Comparison of ENCODE assay signal across 1 cellular context in the genomic region with DNA sequence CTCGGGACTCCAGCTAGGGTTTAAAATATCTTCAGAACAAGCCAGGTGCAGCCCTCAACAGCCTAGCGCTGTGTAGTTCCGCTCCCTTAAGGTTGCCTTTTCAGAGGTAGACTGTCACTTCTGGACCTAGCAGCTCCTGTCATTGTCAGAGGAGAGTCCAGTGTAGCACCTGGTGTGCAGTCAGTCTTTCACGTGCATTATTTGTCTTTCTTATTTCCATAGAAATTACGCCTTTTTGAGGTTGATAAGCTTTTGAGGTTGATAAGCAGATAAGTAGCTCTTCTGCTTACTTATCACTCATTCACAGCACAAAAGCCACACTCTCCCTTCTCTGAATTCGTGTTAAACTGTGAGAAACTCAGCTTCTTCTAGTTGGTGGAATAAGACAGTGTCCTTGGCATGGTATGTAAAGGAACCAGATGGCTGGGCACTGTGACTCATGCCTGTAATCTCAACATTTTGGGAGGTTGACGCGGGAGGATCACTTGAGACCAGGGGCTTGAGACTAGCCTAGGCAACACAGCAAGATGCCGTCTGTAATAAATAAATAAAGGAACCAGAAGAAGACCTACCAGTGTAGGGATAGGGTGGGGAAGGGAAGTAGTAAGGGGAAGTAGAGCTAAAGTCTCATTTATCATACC.
TF ChIP-seq lines count a peak whose summit lies in the region.

No MANE protein-coding gene starts in this region.

TF ChIP-seq in K562, 482 proteins besides CTCF, POLR2A, EP300 and RAD21 (continued from another document and continues in another):
- TF ChIP-seq YY1 (IDR thresholded peaks at IDR 0.05; ENCODE audit: borderline replicate concordance in 1 of 3, control insufficient read depth in 1 of 3, extremely low read depth in 1 of 3, insufficient read depth in 3 of 3, insufficient read length in 1 of 3, insufficient replicate concordance in 2 of 3, low read depth in 1 of 3, low read length in 2 of 3) (no peak), PKNOX1 (IDR thresholded peaks at IDR 0.05) (peak; percentile 26; the same call in 1 of the 2 replicates), ZNF239 (CRISPR knock-in tag; IDR thresholded peaks at IDR 0.05) (no peak), RBFOX2 (IDR thresholded peaks at IDR 0.05; ENCODE audit: low read depth, low read length) (no peak), PTRF (tag; IDR thresholded peaks at IDR 0.05) (no peak), NR2C1 (IDR thresholded peaks at IDR 0.05) (no peak), NR2C1 (tag; IDR thresholded peaks at IDR 0.05) (no peak), MCM5 (IDR thresholded peaks at IDR 0.05; ENCODE audit: low read depth) (no peak), SIN3A (IDR thresholded peaks at IDR 0.05; ENCODE audit: borderline replicate concordance in 2 of 2, control insufficient read depth in 1 of 2, low read depth in 2 of 2, low read length in 2 of 2) (peak in 1 of 2 experiments; percentile 51; a peak in 1 of 4 replicates), ZBED1 (IDR thresholded peaks at IDR 0.05) (no peak), SMARCE1 (IDR thresholded peaks at IDR 0.05) (peak; percentile 89), GATAD2B (IDR thresholded peaks at IDR 0.05; ENCODE audit: borderline replicate concordance) (no peak), ZZZ3 (IDR thresholded peaks at IDR 0.05) (no peak), ATF7 (IDR thresholded peaks at IDR 0.05) (peak; percentile 44; the same call in 1 of the 2 replicates), ZNF589 (CRISPR knock-in tag; IDR thresholded peaks at IDR 0.05; ENCODE audit: low read depth) (0 out of 2 replicates have a peak, but pooled peaks have one; percentile 44), ZC3H8 (IDR thresholded peaks at IDR 0.05) (no peak), TAF7 (tag; IDR thresholded peaks at IDR 0.05) (no peak), TBL1XR1 (IDR thresholded peaks at IDR 0.05; ENCODE audit: low read length in 2 of 2) (peak in 1 of 2 experiments; percentile 51; a peak in 1 of 4 replicates), ZNF644 (tag; IDR thresholded peaks at IDR 0.05; ENCODE audit: low read depth) (no peak), CXXC5 (CRISPR knock-in tag; IDR thresholded peaks at IDR 0.05) (peak; percentile 77), TRIM24 (IDR thresholded peaks at IDR 0.05) (peak; percentile 73 to 83; a peak in 3 of 4 replicates), JUNB (CRISPR knock-in tag; conservative IDR thresholded peaks at IDR 0.05) (peak; percentile 55; the same call in 1 of the 2 replicates), TEAD1 (CRISPR knock-in tag; IDR thresholded peaks at IDR 0.05) (peak; percentile 19 to 57; a peak in 1 of 4 replicates), SIX5 (IDR thresholded peaks at IDR 0.05; ENCODE audit: borderline replicate concordance in 1 of 2, insufficient read depth in 1 of 2, low read depth in 1 of 2, low read length in 2 of 2) (no peak), U2AF2 (optimal IDR thresholded peaks at IDR 0.05; ENCODE audit: low read depth, low read length) (no peak), ADNP (tag; IDR thresholded peaks at IDR 0.05) (no peak), ILK (tag; IDR thresholded peaks at IDR 0.05; ENCODE audit: borderline replicate concordance, low read depth) (no peak), ESRRA (IDR thresholded peaks at IDR 0.05; ENCODE audit: borderline replicate concordance, low read depth) (peak; percentile 75; the same call in 1 of the 2 replicates), MLLT1 (IDR thresholded peaks at IDR 0.05) (peak in 1 of 2 experiments; percentile 68; a peak in 1 of 4 replicates), GTF2E2 (tag; IDR thresholded peaks at IDR 0.05) (no peak), MAZ (CRISPR knock-in tag; conservative IDR thresholded peaks at IDR 0.05 in 1 of 2, IDR thresholded peaks at IDR 0.05 in 1 of 2) (0 out of 4 replicates have a peak, but pooled peaks of 1 of the 2 experiments have one; percentile 33), ETV1 (tag; conservative IDR thresholded peaks at IDR 0.05; ENCODE audit: low read depth) (no peak), HNRNPK (IDR thresholded peaks at IDR 0.05; ENCODE audit: low read depth, low read length, poor library complexity, severe bottlenecking) (no peak), SPI1 (IDR thresholded peaks at IDR 0.05; ENCODE audit: borderline replicate concordance, low read depth, low read length) (peak; percentile 34; the same call in 1 of the 2 replicates), CBFA2T3 (IDR thresholded peaks at IDR 0.05) (peak; percentile 94)
- TF ChIP-seq, protein P1, sequence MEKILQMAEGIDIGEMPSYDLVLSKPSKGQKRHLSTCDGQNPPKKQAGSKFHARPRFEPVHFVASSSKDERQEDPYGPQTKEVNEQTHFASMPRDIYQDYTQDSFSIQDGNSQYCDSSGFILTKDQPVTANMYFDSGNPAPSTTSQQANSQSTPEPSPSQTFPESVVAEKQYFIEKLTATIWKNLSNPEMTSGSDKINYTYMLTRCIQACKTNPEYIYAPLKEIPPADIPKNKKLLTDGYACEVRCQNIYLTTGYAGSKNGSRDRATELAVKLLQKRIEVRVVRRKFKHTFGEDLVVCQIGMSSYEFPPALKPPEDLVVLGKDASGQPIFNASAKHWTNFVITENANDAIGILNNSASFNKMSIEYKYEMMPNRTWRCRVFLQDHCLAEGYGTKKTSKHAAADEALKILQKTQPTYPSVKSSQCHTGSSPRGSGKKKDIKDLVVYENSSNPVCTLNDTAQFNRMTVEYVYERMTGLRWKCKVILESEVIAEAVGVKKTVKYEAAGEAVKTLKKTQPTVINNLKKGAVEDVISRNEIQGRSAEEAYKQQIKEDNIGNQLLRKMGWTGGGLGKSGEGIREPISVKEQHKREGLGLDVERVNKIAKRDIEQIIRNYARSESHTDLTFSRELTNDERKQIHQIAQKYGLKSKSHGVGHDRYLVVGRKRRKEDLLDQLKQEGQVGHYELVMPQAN (IDR thresholded peaks at IDR 0.05; ENCODE audit: borderline replicate concordance), result 0 out of 2 replicates have a peak, but pooled peaks have one; percentile 19
- TF ChIP-seq, protein P2, sequence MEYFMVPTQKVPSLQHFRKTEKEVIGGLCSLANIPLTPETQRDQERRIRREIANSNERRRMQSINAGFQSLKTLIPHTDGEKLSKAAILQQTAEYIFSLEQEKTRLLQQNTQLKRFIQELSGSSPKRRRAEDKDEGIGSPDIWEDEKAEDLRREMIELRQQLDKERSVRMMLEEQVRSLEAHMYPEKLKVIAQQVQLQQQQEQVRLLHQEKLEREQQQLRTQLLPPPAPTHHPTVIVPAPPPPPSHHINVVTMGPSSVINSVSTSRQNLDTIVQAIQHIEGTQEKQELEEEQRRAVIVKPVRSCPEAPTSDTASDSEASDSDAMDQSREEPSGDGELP (CRISPR knock-in tag; IDR thresholded peaks at IDR 0.05; ENCODE audit: borderline replicate concordance), result 0 out of 2 replicates have a peak, but pooled peaks have one; percentile 40
- TF ChIP-seq, protein P3, sequence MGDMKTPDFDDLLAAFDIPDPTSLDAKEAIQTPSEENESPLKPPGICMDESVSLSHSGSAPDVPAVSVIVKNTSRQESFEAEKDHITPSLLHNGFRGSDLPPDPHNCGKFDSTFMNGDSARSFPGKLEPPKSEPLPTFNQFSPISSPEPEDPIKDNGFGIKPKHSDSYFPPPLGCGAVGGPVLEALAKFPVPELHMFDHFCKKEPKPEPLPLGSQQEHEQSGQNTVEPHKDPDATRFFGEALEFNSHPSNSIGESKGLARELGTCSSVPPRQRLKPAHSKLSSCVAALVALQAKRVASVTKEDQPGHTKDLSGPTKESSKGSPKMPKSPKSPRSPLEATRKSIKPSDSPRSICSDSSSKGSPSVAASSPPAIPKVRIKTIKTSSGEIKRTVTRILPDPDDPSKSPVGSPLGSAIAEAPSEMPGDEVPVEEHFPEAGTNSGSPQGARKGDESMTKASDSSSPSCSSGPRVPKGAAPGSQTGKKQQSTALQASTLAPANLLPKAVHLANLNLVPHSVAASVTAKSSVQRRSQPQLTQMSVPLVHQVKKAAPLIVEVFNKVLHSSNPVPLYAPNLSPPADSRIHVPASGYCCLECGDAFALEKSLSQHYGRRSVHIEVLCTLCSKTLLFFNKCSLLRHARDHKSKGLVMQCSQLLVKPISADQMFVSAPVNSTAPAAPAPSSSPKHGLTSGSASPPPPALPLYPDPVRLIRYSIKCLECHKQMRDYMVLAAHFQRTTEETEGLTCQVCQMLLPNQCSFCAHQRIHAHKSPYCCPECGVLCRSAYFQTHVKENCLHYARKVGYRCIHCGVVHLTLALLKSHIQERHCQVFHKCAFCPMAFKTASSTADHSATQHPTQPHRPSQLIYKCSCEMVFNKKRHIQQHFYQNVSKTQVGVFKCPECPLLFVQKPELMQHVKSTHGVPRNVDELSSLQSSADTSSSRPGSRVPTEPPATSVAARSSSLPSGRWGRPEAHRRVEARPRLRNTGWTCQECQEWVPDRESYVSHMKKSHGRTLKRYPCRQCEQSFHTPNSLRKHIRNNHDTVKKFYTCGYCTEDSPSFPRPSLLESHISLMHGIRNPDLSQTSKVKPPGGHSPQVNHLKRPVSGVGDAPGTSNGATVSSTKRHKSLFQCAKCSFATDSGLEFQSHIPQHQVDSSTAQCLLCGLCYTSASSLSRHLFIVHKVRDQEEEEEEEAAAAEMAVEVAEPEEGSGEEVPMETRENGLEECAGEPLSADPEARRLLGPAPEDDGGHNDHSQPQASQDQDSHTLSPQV (IDR thresholded peaks at IDR 0.05), result peak; percentile 26; the same call in 1 of the 2 replicates
- TF ChIP-seq, protein P4, sequence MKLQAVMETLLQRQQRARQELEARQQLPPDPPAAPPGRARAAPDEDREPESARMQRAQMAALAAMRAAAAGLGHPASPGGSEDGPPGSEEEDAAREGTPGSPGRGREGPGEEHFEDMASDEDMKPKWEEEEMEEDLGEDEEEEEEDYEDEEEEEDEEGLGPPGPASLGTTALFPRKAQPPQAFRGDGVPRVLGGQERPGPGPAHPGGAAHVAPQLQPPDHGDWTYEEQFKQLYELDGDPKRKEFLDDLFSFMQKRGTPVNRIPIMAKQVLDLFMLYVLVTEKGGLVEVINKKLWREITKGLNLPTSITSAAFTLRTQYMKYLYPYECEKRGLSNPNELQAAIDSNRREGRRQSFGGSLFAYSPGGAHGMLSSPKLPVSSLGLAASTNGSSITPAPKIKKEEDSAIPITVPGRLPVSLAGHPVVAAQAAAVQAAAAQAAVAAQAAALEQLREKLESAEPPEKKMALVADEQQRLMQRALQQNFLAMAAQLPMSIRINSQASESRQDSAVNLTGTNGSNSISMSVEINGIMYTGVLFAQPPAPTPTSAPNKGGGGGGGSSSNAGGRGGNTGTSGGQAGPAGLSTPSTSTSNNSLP (IDR thresholded peaks at IDR 0.05; ENCODE audit: borderline replicate concordance, low read depth, low read length), result peak; percentile 58; the same call in 1 of the 2 replicates
- TF ChIP-seq, protein P5, sequence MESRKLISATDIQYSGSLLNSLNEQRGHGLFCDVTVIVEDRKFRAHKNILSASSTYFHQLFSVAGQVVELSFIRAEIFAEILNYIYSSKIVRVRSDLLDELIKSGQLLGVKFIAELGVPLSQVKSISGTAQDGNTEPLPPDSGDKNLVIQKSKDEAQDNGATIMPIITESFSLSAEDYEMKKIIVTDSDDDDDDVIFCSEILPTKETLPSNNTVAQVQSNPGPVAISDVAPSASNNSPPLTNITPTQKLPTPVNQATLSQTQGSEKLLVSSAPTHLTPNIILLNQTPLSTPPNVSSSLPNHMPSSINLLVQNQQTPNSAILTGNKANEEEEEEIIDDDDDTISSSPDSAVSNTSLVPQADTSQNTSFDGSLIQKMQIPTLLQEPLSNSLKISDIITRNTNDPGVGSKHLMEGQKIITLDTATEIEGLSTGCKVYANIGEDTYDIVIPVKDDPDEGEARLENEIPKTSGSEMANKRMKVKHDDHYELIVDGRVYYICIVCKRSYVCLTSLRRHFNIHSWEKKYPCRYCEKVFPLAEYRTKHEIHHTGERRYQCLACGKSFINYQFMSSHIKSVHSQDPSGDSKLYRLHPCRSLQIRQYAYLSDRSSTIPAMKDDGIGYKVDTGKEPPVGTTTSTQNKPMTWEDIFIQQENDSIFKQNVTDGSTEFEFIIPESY (CRISPR knock-in tag; IDR thresholded peaks at IDR 0.05), result no peak
- TF ChIP-seq, protein P6, sequence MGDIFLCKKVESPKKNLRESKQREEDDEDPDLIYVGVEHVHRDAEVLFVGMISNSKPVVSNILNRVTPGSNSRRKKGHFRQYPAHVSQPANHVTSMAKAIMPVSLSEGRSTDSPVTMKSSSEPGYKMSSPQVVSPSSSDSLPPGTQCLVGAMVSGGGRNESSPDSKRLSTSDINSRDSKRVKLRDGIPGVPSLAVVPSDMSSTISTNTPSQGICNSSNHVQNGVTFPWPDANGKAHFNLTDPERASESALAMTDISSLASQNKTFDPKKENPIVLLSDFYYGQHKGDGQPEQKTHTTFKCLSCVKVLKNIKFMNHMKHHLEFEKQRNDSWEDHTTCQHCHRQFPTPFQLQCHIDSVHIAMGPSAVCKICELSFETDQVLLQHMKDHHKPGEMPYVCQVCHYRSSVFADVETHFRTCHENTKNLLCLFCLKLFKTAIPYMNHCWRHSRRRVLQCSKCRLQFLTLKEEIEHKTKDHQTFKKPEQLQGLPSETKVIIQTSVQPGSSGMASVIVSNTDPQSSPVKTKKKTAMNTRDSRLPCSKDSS (IDR thresholded peaks at IDR 0.05; ENCODE audit: low read depth, partially characterized antibody), result no peak
